In the genomic region with DNA sequence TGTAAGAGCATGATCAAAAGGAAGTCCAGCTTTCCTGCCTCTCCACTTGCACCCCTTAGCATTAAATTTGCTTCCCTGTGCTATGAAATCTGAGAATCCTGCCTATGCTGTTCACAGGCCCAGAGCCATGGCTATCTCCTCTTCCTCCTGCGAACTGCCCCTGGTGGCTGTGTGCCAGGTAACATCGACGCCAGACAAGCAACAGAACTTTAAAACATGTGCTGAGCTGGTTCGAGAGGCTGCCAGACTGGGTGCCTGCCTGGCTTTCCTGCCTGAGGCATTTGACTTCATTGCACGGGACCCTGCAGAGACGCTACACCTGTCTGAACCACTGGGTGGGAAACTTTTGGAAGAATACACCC, we compare ENCODE assay signal across 1 cellular context.
TF ChIP-seq lines count a peak whose summit lies in the region.

No MANE protein-coding gene starts in this region.

TF ChIP-seq in A549, 52 proteins besides CTCF, POLR2A, EP300 and RAD21 (continued from another document):
- TF ChIP-seq USF2 (IDR thresholded peaks at IDR 0.05) (no peak), RARB (CRISPR knock-in tag; IDR thresholded peaks at IDR 0.05) (no peak), HES2 (IDR thresholded peaks at IDR 0.05) (no peak), MAZ (IDR thresholded peaks at IDR 0.05; ENCODE audit: borderline replicate concordance, low read depth, low read length) (no peak), KDM1A (IDR thresholded peaks at IDR 0.05; ENCODE audit: low read depth) (no peak), JUNB (IDR thresholded peaks at IDR 0.05) (no peak), HEYL (CRISPR knock-in tag; IDR thresholded peaks at IDR 0.05) (no peak), EHF (CRISPR knock-in tag; IDR thresholded peaks at IDR 0.05) (no peak)
